9 cellular contexts compared by ENCODE assay signal in genomic region chr6:111088668-111089003, GRCh38. TPM values are rescaled to one million over a fixed set of nuclear protein-coding genes. Genes with fewer than 3 reads are reported as not detected.
DNase-seq lines count a peak whose midpoint lies in the region; ATAC-seq and TF ChIP-seq lines count a peak whose summit lies in the region.
"Had no signal": no experiment of that assay in that cellular context is flagged by ENCODE, and none has a peak within 500 bp of the region (broad histone marks: within the 10 kb centered on the region; RNA-seq: fewer than 3 reads in every experiment).

No MANE protein-coding gene starts in this region.

- H3K27ac Mint-ChIP-seq in CD8-positive, alpha-beta T cell: peak overlapping the region; percentile 96
- peak overlapping the region in 1 of 2 donors; percentile 72 for H3K27ac Mint-ChIP-seq in effector memory CD8-positive, alpha-beta T cell

- DNase-seq in CD8-positive, alpha-beta T cell: no peak
- DNase-seq in NAMALWA (ENCODE audit: low spot score): peak; percentile 23
- no peak for DNase-seq in effector memory CD8-positive, alpha-beta T cell
- no peak for DNase-seq in stimulated activated CD4-positive, alpha-beta T cell treated with anti-CD3 and anti-CD28 coated beads, Interleukin-1b, Interleukin-23, amount 100 ng/mL, for 48 hours
- DNase-seq: NCI-H2227 treated with DMSO at 0.1 percent for 48 hours had no signal

- H2AFZ ChIP-seq in neuron (ENCODE audit: low read depth, low read length): peak overlapping the region; percentile 84

- H3K9me3 Mint-ChIP-seq in CD8-positive, alpha-beta T cell: no peaks in the 10 kb centered on the region
- H3K9me3 Mint-ChIP-seq in effector memory CD8-positive, alpha-beta T cell: no peaks in the 10 kb centered on the region

- no peaks in the 10 kb centered on the region for H3K27me3 ChIP-seq in CD8-positive, alpha-beta T cell (ENCODE audit: insufficient read depth, low read length)
- peaks cover 24% of the 10 kb centered on the region for H3K27me3 ChIP-seq in neuron (ENCODE audit: insufficient read depth, low read length)

- no peaks in the 10 kb centered on the region for H3K27me3 Mint-ChIP-seq in CD8-positive, alpha-beta T cell (ENCODE audit: low read depth)
- H3K27me3 Mint-ChIP-seq in effector memory CD8-positive, alpha-beta T cell: peaks cover 41 to 43% of the 10 kb centered on the region in 2 donors

- TF ChIP-seq CTCF in CD8-positive, alpha-beta T cell (IDR thresholded peaks at IDR 0.05): no peak

- intact Hi-C loops in CD8-positive, alpha-beta T cell (cut with DNase I, micrococcal nuclease): loop anchor here (1.0 to 5.0 kb wide), 8 partner anchors 8 to 754 kb away; partner anchors contain the start of gene AMD1 (in 1 of the 2)

- CTCF ChIA-PET in CD8-positive, alpha-beta T cell (lab: Charles Lee): no interaction called here

- no peaks in the 10 kb centered on the region for H3K9me3 ChIP-seq in CD8-positive, alpha-beta T cell (ENCODE audit: low read length)
- H3K9me3 ChIP-seq in neuron (ENCODE audit: low read length): no peaks in the 10 kb centered on the region

- peak overlapping the region; percentile 55 for H3K27ac ChIP-seq in CD8-positive, alpha-beta T cell (ENCODE audit: low read depth, low read length)

- no peaks in the 10 kb centered on the region for H3K36me3 ChIP-seq in CD8-positive, alpha-beta T cell (ENCODE audit: insufficient read depth, low read length)
- H3K36me3 ChIP-seq in neuron (ENCODE audit: insufficient read depth, low read length): no peaks in the 10 kb centered on the region

- no peak for ATAC-seq in CD8-positive, alpha-beta T cell
- no peak for ATAC-seq in effector memory CD8-positive, alpha-beta T cell (replicated peaks)
- no peak for ATAC-seq in GM18520 (IDR thresholded peaks at IDR 0.05; ENCODE audit: unreplicated experiment)
- no peak for ATAC-seq in GM18519 (IDR thresholded peaks at IDR 0.05; ENCODE audit: low FRiP score, unreplicated experiment)
- ATAC-seq in GM21737 (IDR thresholded peaks at IDR 0.05; ENCODE audit: unreplicated experiment): no peak

- peak overlapping the region; percentile 70 for H3K4me3 ChIP-seq in CD8-positive, alpha-beta T cell (ENCODE audit: low read depth, low read length)
- peak overlapping the region; percentile 59 for H3K4me3 ChIP-seq in neuron (ENCODE audit: low read length)

- peaks cover 25% of the 10 kb centered on the region for H3K4me1 ChIP-seq in CD8-positive, alpha-beta T cell (ENCODE audit: insufficient read depth, low read length)
- H3K4me1 ChIP-seq in neuron (ENCODE audit: insufficient read depth, low read length): peaks cover 7% of the 10 kb centered on the region

- peaks cover 6% of the 10 kb centered on the region for H3K36me3 Mint-ChIP-seq in CD8-positive, alpha-beta T cell
- H3K36me3 Mint-ChIP-seq in effector memory CD8-positive, alpha-beta T cell (ENCODE audit: insufficient read depth): no peaks in the 10 kb centered on the region

- H3K4me3 Mint-ChIP-seq in CD8-positive, alpha-beta T cell: peak overlapping the region; percentile 96
- H3K4me3 Mint-ChIP-seq in effector memory CD8-positive, alpha-beta T cell: peak overlapping the region; percentile 84 to 88

- POLR2A ChIA-PET in CD8-positive, alpha-beta T cell (lab: Charles Lee): interaction anchor here (0.9 kb wide), 1 partner anchor 121 kb away, joined by 3 read pairs; no protein-coding TSS in a partner anchor

- peaks cover 51% of the 10 kb centered on the region for H3K4me1 Mint-ChIP-seq in CD8-positive, alpha-beta T cell (ENCODE audit: low read depth)
- peaks cover 14 to 17% of the 10 kb centered on the region in 2 donors for H3K4me1 Mint-ChIP-seq in effector memory CD8-positive, alpha-beta T cell (ENCODE audit: low read depth in 2 of 2)

RNA-seq across cellular contexts. Expression of gene SLC16A10, which starts 1.3 kb away (rescaled TPM):
- 10 to 100 TPM; 15.7 to 18.5 TPM for total RNA-seq in CD8-positive, alpha-beta T cell
